Comparison of ENCODE assay signal across 24 cellular contexts in the genomic region with DNA sequence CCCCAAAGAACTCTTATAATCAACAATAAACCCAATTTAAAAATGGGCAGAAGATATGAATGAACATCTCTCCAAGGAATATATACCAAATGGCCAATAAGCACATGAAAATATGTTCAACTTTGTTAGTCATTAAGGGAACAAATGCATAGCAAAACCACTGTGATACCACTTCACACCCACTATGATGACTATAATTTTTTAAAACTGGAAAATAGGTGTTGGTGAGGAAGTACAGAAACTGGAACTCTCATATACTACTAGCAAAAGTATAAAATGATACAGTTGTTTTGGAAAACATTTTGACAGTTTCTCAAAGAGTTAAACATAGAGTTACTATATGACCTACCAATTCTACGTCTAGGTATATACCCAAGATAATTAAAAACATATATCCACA. TPM values are rescaled to one million over a fixed set of nuclear protein-coding genes. Genes with fewer than 3 reads are reported as not detected.
"Had no signal": no experiment of that assay in that cellular context is flagged by ENCODE, and none has a peak within 500 bp of the region (broad histone marks: within the 10 kb centered on the region; RNA-seq: fewer than 3 reads in every experiment).

No MANE protein-coding gene starts in this region.

- H3K4me3 Mint-ChIP-seq: activated B cell treated with CpG ODN at 0.5 μM for 24 hours; activated naive CD4-positive, alpha-beta T cell treated with anti-CD3 and anti-CD28 coated beads, Interleukin-2, amount 10 ng/mL, durations not matched to agents 7 days and 5 days; T-cell had no signal

- H3K9me3 Mint-ChIP-seq: activated naive CD4-positive, alpha-beta T cell treated with anti-CD3 and anti-CD28 coated beads, Interleukin-2, amount 10 ng/mL, durations not matched to agents 7 days and 5 days had no signal

- DNase-seq: activated B cell treated with CpG ODN at 0.5 μM for 24 hours; activated CD4-positive, alpha-beta T cell treated with anti-CD3 and anti-CD28 coated beads for 1 hour; activated CD8-positive, alpha-beta memory T cell treated with anti-CD3 and anti-CD28 coated beads for 24 hours; activated effector memory CD4-positive, alpha-beta T cell treated with anti-CD3 and anti-CD28 coated beads, Interleukin-2, amount 50 U/mL, for 16 hours; activated naive CD4-positive, alpha-beta T cell treated with anti-CD3 and anti-CD28 coated beads, Interleukin-2, amount 10 ng/mL, durations not matched to agents 7 days and 5 days; brain microvascular endothelial cell; MG63; MV-4-11; NCI-H1092 treated with DMSO at 0.1 percent for 48 hours; NCI-H1436; NCI-H1694 treated with DMSO at 0.1 percent for 48 hours; NCI-H2029 treated with DMSO at 0.1 percent for 48 hours; NCI-H345; NCI-H510A; NCI-H526 treated with DMSO at 0.1 percent for 48 hours; NCI-H82; RPMI8226; T-cell; T-helper 2 cell; T1000 had no signal

- H3K4me1 Mint-ChIP-seq: activated B cell treated with CpG ODN at 0.5 μM for 24 hours; activated naive CD4-positive, alpha-beta T cell treated with anti-CD3 and anti-CD28 coated beads, Interleukin-2, amount 10 ng/mL, durations not matched to agents 7 days and 5 days; T-cell had no signal

- ATAC-seq: Panc1, Right ventricle myocardium inferior, T-cell had no signal

- H3K27me3 Mint-ChIP-seq: activated B cell treated with CpG ODN at 0.5 μM for 24 hours; activated naive CD4-positive, alpha-beta T cell treated with anti-CD3 and anti-CD28 coated beads, Interleukin-2, amount 10 ng/mL, durations not matched to agents 7 days and 5 days; T-cell had no signal

- H3K27ac Mint-ChIP-seq: activated B cell treated with CpG ODN at 0.5 μM for 24 hours; activated naive CD4-positive, alpha-beta T cell treated with anti-CD3 and anti-CD28 coated beads, Interleukin-2, amount 10 ng/mL, durations not matched to agents 7 days and 5 days; T-cell had no signal

RNA-seq across cellular contexts. Expression of a gene that starts 58.0 kb away (rescaled TPM):
- total RNA-seq: activated B cell treated with CpG ODN at 0.5 μM for 24 hours, cardiac muscle cell, OCI-LY7, Right ventricle myocardium inferior, T-cell had no signal
